Comparison of ENCODE assay signal across 1 cellular context in genomic region chr6:33770116-33770832, GRCh38.
TF ChIP-seq lines count a peak whose summit lies in the region.

No MANE protein-coding gene starts in this region.

TF ChIP-seq in H1, 55 proteins besides CTCF, POLR2A, EP300 and RAD21:
- peak; percentile 25; the same call in 1 of the 2 replicates for TF ChIP-seq POLR2AphosphoS5 (IDR thresholded peaks at IDR 0.05; ENCODE audit: low read depth, low read length)
- no peak for TF ChIP-seq SP1 (IDR thresholded peaks at IDR 0.05; ENCODE audit: low read depth, low read length)
TF ChIP-seq in H1: peak in this region for 1.
